In genomic region chr17:16516594-16517018, GRCh38 we compare ENCODE assay signal across 9 cellular contexts. TPM values are rescaled to one million over a fixed set of nuclear protein-coding genes. Genes with fewer than 3 reads are reported as not detected.
A peak's percentile ranks its signal among the peaks of the same experiment; 100 is the strongest.
DNase-seq lines count a peak whose midpoint lies in the region; ATAC-seq, FAIRE-seq and TF ChIP-seq lines count a peak whose summit lies in the region.
"Had no signal": no experiment of that assay in that cellular context is flagged by ENCODE, and none has a peak within 500 bp of the region (broad histone marks: within the 10 kb centered on the region; RNA-seq: fewer than 3 reads in every experiment).

No MANE protein-coding gene starts in this region.

- no peak for FAIRE-seq in GM19239 (lab: Jason Lieb, UNC)

- peaks cover 2% of the 10 kb centered on the region for H3K27me3 Mint-ChIP-seq in HFFc6 (ENCODE audit: insufficient read depth)

- no peak for TF ChIP-seq CTCF in HFFc6 (IDR thresholded peaks at IDR 0.05)

- no peaks in the 10 kb centered on the region; the same call in 1 of the 2 replicates for H3K9me3 Mint-ChIP-seq in HFFc6

- H3K4me3 Mint-ChIP-seq in HFFc6, result peak overlapping the region; percentile 81

- no peaks in the 10 kb centered on the region for H3K36me3 Mint-ChIP-seq in HFFc6 (ENCODE audit: low read depth)

- peak overlapping the region; percentile 51 for H3K27ac Mint-ChIP-seq in HFFc6

- ATAC-seq in HG03460 (IDR thresholded peaks at IDR 0.05; ENCODE audit: unreplicated experiment), result no peak
- no peak for ATAC-seq in stimulated activated naive CD8-positive, alpha-beta T cell treated with anti-CD3 and anti-CD28 coated beads, Interleukin-15, Interleukin-2, amounts not matched to agents 100 U/mL and 50 U/mL, for 24 hours

- H3K4me1 Mint-ChIP-seq in HFFc6 (ENCODE audit: low read depth), result peaks cover 31% of the 10 kb centered on the region

- peak; percentile 39 for DNase-seq in 8988T
- DNase-seq in HFFc6, result peak; percentile 40
- peak in 45 of 56 donors; percentile 3 to 85 (median 47) for DNase-seq in amygdala (lab: John Stamatoyannopoulos, UW)
- DNase-seq in inferior parietal cortex (ENCODE audit: extremely low spot score), result peak; percentile 68
- no peak for DNase-seq in GM19239 (ENCODE audit: insufficient read length, low spot score)
- DNase-seq in NK-92 treated with Interleukin-12 subunit alpha and Interleukin-12 subunit beta, amount 100 ng/mL, for 24 hours (lab: John Stamatoyannopoulos, UW), result no peak
- DNase-seq in stimulated activated naive CD8-positive, alpha-beta T cell treated with anti-CD3 and anti-CD28 coated beads, Interleukin-15, Interleukin-2, amounts not matched to agents 100 U/mL and 50 U/mL, for 24 hours, result no peak
- DNase-seq: gastrocnemius medialis had no signal

RNA-seq across cellular contexts. Expression of gene LRRC75A, which starts 24.6 kb away (rescaled TPM):
- total RNA-seq in HFFc6 (2021; fragmentation: NEBNext Ultra II Directional; extraction: Animal tissue kit (Norgen Biotek cat#: 25700)), result under 1 TPM; 0.14 to 0.57 (median 0.27) TPM

RNA-seq across cellular contexts. Expression of gene ZNF287, which starts 52.4 kb away (rescaled TPM):
- 10 to 100 TPM in 1 of 6 experiments, 1 to 10 TPM in 5; 6.5 to 11.1 (median 8.6) TPM for total RNA-seq in HFFc6 (2021; fragmentation: NEBNext Ultra II Directional; extraction: Animal tissue kit (Norgen Biotek cat#: 25700))

Comparison
In these comparisons a context has a peak if more than half of its experiments do, and no peak if none do; other contexts are left out.
1. DNase-seq: peak in 8988T (single experiment), HFFc6 (single experiment), amygdala (45 of 56) and inferior parietal cortex (single experiment); none in GM19239 (single experiment), NK-92 treated with Interleukin-12 subunit alpha and Interleukin-12 subunit beta, amount 100 ng/mL, for 24 hours (single experiment) and stimulated activated naive CD8-positive, alpha-beta T cell treated with anti-CD3 and anti-CD28 coated beads, Interleukin-15, Interleukin-2, amounts not matched to agents 100 U/mL and 50 U/mL, for 24 hours (single experiment).